In genomic region chr20:3900187-3900604, GRCh38 we compare ENCODE assay signal across 11 cellular contexts. TPM values are rescaled to one million over a fixed set of nuclear protein-coding genes. Genes with fewer than 3 reads are reported as not detected.
DNase-seq lines count a peak whose midpoint lies in the region; ATAC-seq, FAIRE-seq and TF ChIP-seq lines count a peak whose summit lies in the region.
"Had no signal": no experiment of that assay in that cellular context is flagged by ENCODE, and none has a peak within 500 bp of the region (broad histone marks: within the 10 kb centered on the region; RNA-seq: fewer than 3 reads in every experiment).

No MANE protein-coding gene starts in this region.

- no peaks in the 10 kb centered on the region for H3K9me3 Mint-ChIP-seq in MCF 10A (ENCODE audit: unreplicated experiment)

- H3K9ac ChIP-seq in PC-3 (ENCODE audit: low read length) (no peak overlapping the region), endothelial cell of umbilical vein (replicated peaks; ENCODE audit: extremely low read depth, insufficient read depth, low read length) (no peak overlapping the region)

- no peak overlapping the region for H2AFZ ChIP-seq in PC-3 (ENCODE audit: low read length)
- H2AFZ ChIP-seq in endothelial cell of umbilical vein (ENCODE audit: low read depth, low read length): no peak overlapping the region

- peaks cover 13% of the 10 kb centered on the region for H3K36me3 Mint-ChIP-seq in MCF 10A (ENCODE audit: insufficient read depth, unreplicated experiment)

- dilution Hi-C loops in endothelial cell of umbilical vein (cut with MboI; ENCODE audit: extremely low pct_ligation_motif_present, low sequenced_read_pairs): no loop called here

- POLR2A ChIA-PET in MCF 10A (lab: Yijun Ruan, JAX) (interaction anchor here (1.3 to 5.9 kb wide), 4 partner anchors 8 to 17 kb away, joined by 4 to 50 read pairs (median 8); no protein-coding TSS in a partner anchor), PC-3 (lab: Charles Lee; ENCODE audit: unreplicated experiment) (no interaction called here), endothelial cell of umbilical vein (lab: Charles Lee) (interaction anchor here (0.6 kb wide), 1 partner anchor 10 kb away, joined by 7 read pairs; no protein-coding TSS in a partner anchor)

- H3K4me2 ChIP-seq in PC-3 (ENCODE audit: low read length): no peak overlapping the region
- H3K4me2 ChIP-seq in endothelial cell of umbilical vein (ENCODE audit: insufficient read depth, low read length): peak overlapping the region; percentile 17

- H3K4me1 ChIP-seq in breast epithelium (peaks cover 0 to 9% of the 10 kb centered on the region in 2 donors), PC-3 (ENCODE audit: insufficient read depth, low read length) (peaks cover 20% of the 10 kb centered on the region), endothelial cell of umbilical vein (ENCODE audit: control insufficient read depth, extremely low read depth, insufficient read depth, low read length) (peaks cover 37% of the 10 kb centered on the region)

- no peaks in the 10 kb centered on the region for H3K9me2 ChIP-seq in PC-3 (replicated peaks; ENCODE audit: low read length)

- H3K27me3 Mint-ChIP-seq in MCF 10A (ENCODE audit: insufficient read depth, unreplicated experiment): no peaks in the 10 kb centered on the region

- peaks cover 4% of the 10 kb centered on the region for H3F3A ChIP-seq in PC-3 (ENCODE audit: low read length, unreplicated experiment)

- H3K4me3 ChIP-seq in breast epithelium: no peak overlapping the region
- H3K4me3 ChIP-seq in PC-3 (ENCODE audit: low read length): no peak overlapping the region
- H3K4me3 ChIP-seq in endothelial cell of umbilical vein (replicated peaks in 1 of 3; ENCODE audit: insufficient read depth in 1 of 3, low read depth in 1 of 3, low read length in 3 of 3): no peak overlapping the region
- H3K4me3 ChIP-seq: SJSA1 had no signal

- peak overlapping the region; percentile 53 for H3K27ac Mint-ChIP-seq in MCF 10A (ENCODE audit: low read depth, unreplicated experiment)

- TF ChIP-seq POLR2A in breast epithelium (IDR thresholded peaks at IDR 0.05) (no peak), endothelial cell of umbilical vein (IDR thresholded peaks at IDR 0.05; ENCODE audit: low read depth, low read length) (no peak)

- intact Hi-C loops in MCF 10A (cut with micrococcal nuclease) (no loop called here), breast epithelium (cut with DNase I; ENCODE audit: low total_unique reads) (no loop called here), PC-3 (cut with micrococcal nuclease) (no loop called here), endothelial cell of umbilical vein (cut with micrococcal nuclease) (no loop called here)

- no peak overlapping the region for H3K27ac ChIP-seq in breast epithelium
- H3K27ac ChIP-seq in PC-3 (ENCODE audit: low read length): no peak overlapping the region
- peak overlapping the region; percentile 32 for H3K27ac ChIP-seq in endothelial cell of umbilical vein (ENCODE audit: insufficient read depth, low read depth, low read length)
- H3K27ac ChIP-seq: SJSA1 had no signal

- H3K27me3 ChIP-seq in breast epithelium: no peaks in the 10 kb centered on the region
- H3K27me3 ChIP-seq in PC-3 (ENCODE audit: low read length): no peaks in the 10 kb centered on the region
- H3K27me3 ChIP-seq in endothelial cell of umbilical vein (ENCODE audit: control insufficient read depth in 2 of 2, insufficient read depth in 2 of 2, low read length in 2 of 2): no peaks in the 10 kb centered on the region
- H3K27me3 ChIP-seq: SJSA1 had no signal

- H3K9me3 ChIP-seq in breast epithelium (no peaks in the 10 kb centered on the region), PC-3 (ENCODE audit: low read length) (no peaks in the 10 kb centered on the region), endothelial cell of umbilical vein (replicated peaks; ENCODE audit: control insufficient read depth, insufficient read depth, low read length) (no peaks in the 10 kb centered on the region)
- H3K9me3 ChIP-seq: SJSA1 had no signal

- TF ChIP-seq CTCF in MCF 10A (IDR thresholded peaks at IDR 0.05; ENCODE audit: unreplicated experiment): no peak
- no peak for TF ChIP-seq CTCF in breast epithelium (IDR thresholded peaks at IDR 0.05)
- no peak for TF ChIP-seq CTCF in PC-3 (conservative IDR thresholded peaks at IDR 0.05; ENCODE audit: low read depth, low read length)
- no peak for TF ChIP-seq CTCF in endothelial cell of umbilical vein (IDR thresholded peaks at IDR 0.05; ENCODE audit: extremely low read depth in 1 of 2, insufficient read depth in 1 of 2, low read depth in 1 of 2, low read length in 2 of 2)

- H3K4me1 Mint-ChIP-seq in MCF 10A (ENCODE audit: insufficient read depth, unreplicated experiment): peaks cover 39% of the 10 kb centered on the region

- H4K20me1 ChIP-seq in PC-3 (ENCODE audit: low read length) (peaks cover 84% of the 10 kb centered on the region), endothelial cell of umbilical vein (replicated peaks; ENCODE audit: control insufficient read depth, extremely low read depth, insufficient read depth, low read length) (peaks cover 29% of the 10 kb centered on the region)

- no TSS peak for BruUV-seq in MCF 10A (replicated peaks; lab: Mats Ljungman, UMichigan)
- no TSS peak for BruUV-seq in PC-3 (replicated peaks; lab: Mats Ljungman, UMichigan)
- BruUV-seq in endothelial cell of umbilical vein (replicated peaks; lab: Mats Ljungman, UMichigan): no TSS peak

- no peak overlapping the region for H3K4me3 Mint-ChIP-seq in MCF 10A (ENCODE audit: unreplicated experiment)

- FAIRE-seq in endothelial cell of umbilical vein (lab: Jason Lieb, UNC): peak; percentile 24

- peaks cover 2% of the 10 kb centered on the region for H3K9me1 ChIP-seq in endothelial cell of umbilical vein (replicated peaks; ENCODE audit: control insufficient read depth, extremely low read depth, insufficient read depth, low read length)

- no peak for DNase-seq in MCF 10A (ENCODE audit: unreplicated experiment)
- DNase-seq in breast epithelium (ENCODE audit: low spot score in 2 of 2): no peak
- peak; percentile 28 for DNase-seq in PC-3
- DNase-seq in endothelial cell of umbilical vein (ENCODE audit: low read depth, low spot score): peak; percentile 67
- DNase-seq in superior temporal gyrus (ENCODE audit: extremely low spot score): peak; percentile 22
- no peak for DNase-seq in mesenteric fat pad (ENCODE audit: low spot score)
- DNase-seq: AML-193, NCI-H1417 treated with DMSO at 0.1 percent for 48 hours had no signal

- peak; percentile 65 for ATAC-seq in PC-3
- ATAC-seq in HG02763 (IDR thresholded peaks at IDR 0.05; ENCODE audit: unreplicated experiment): no peak
- ATAC-seq in HG02642 (IDR thresholded peaks at IDR 0.05; ENCODE audit: poor library complexity, unreplicated experiment): no peak

- CTCF ChIA-PET in MCF 10A (lab: Yijun Ruan, JAX) (no interaction called here), PC-3 (lab: Charles Lee) (no interaction called here), endothelial cell of umbilical vein (lab: Charles Lee) (interaction anchor here (0.8 to 1.8 kb wide), 2 partner anchors 27 to 189 kb away, joined by 3 to 5 read pairs; no protein-coding TSS in a partner anchor)

- no peaks in the 10 kb centered on the region for H3K36me3 ChIP-seq in breast epithelium
- peaks cover 19% of the 10 kb centered on the region for H3K36me3 ChIP-seq in PC-3 (ENCODE audit: low read depth, low read length)
- H3K36me3 ChIP-seq in endothelial cell of umbilical vein (ENCODE audit: control insufficient read depth in 2 of 2, extremely low read depth in 1 of 2, insufficient read depth in 2 of 2, low read length in 2 of 2): peaks cover 0 to 3% of the 10 kb centered on the region in 2 experiments

- H3K79me2 ChIP-seq in PC-3 (ENCODE audit: low read length) (peaks cover 100% of the 10 kb centered on the region), endothelial cell of umbilical vein (ENCODE audit: control insufficient read depth, insufficient read depth, low read length) (peaks cover 99% of the 10 kb centered on the region)

TF ChIP-seq in endothelial cell of umbilical vein, 7 proteins besides CTCF, POLR2A, EP300 and RAD21:
- no peak for TF ChIP-seq FOS (IDR thresholded peaks at IDR 0.05; ENCODE audit: borderline replicate concordance, insufficient read depth, low read length)

RNA-seq across cellular contexts. Expression of gene PANK2, which starts 11.0 kb away (rescaled TPM):
- total RNA-seq in MCF 10A (2022): 29.2 and 32.8 TPM in 2 replicates
- total RNA-seq in breast epithelium: 10 to 100 TPM; 38.2 to 40.1 (median 38.7) TPM
- 50.8 and 52.1 TPM in 2 replicates for total RNA-seq in PC-3 (2014; rRNA removed)
- total RNA-seq in endothelial cell of umbilical vein: 54.3 and 55.3 TPM in 2 replicates
- polyA plus RNA-seq in endothelial cell of umbilical vein: 18.4 and 18.9 TPM in 2 replicates
- 24.2 and 26.3 TPM in 2 replicates for polyA plus RNA-seq in endothelial cell of umbilical vein (2011; cell fraction: cytosol; rRNA removed)
- 70.6 and 73.3 TPM in 2 replicates for polyA plus RNA-seq in endothelial cell of umbilical vein (2011; cell fraction: nucleus; rRNA removed)
- 35.0 and 44.3 TPM in 2 replicates for polyA plus RNA-seq in endothelial cell of umbilical vein (2012)
- polyA minus RNA-seq in endothelial cell of umbilical vein: 36.8 and 38.7 TPM in 2 replicates
- polyA minus RNA-seq in endothelial cell of umbilical vein (2011; cell fraction: cytosol; rRNA and poly(A)+ RNA removed): 13.3 TPM
- polyA minus RNA-seq in endothelial cell of umbilical vein (2011; cell fraction: nucleus; rRNA and poly(A)+ RNA removed): 39.5 and 48.6 TPM in 2 replicates
- 31.1 TPM for total RNA-seq in mesenteric fat pad

RNA-seq across cellular contexts. Expression of gene MAVS, which starts 53.6 kb away (rescaled TPM):
- total RNA-seq in MCF 10A (2022) (31.7 and 39.7 TPM in 2 replicates), breast epithelium (10 to 100 TPM; 23.3 to 32.3 (median 24.6) TPM), PC-3 (2014; rRNA removed) (38.7 and 44.8 TPM in 2 replicates), endothelial cell of umbilical vein (35.1 and 40.7 TPM in 2 replicates), mesenteric fat pad (43.5 TPM)
- 17.9 and 18.8 TPM in 2 replicates for polyA plus RNA-seq in endothelial cell of umbilical vein
- polyA plus RNA-seq in endothelial cell of umbilical vein (2011; cell fraction: cytosol; rRNA removed): 14.6 and 16.0 TPM in 2 replicates
- polyA plus RNA-seq in endothelial cell of umbilical vein (2011; cell fraction: nucleus; rRNA removed): 36.9 and 37.8 TPM in 2 replicates
- 20.3 and 21.7 TPM in 2 replicates for polyA plus RNA-seq in endothelial cell of umbilical vein (2012)
- 39.7 and 42.7 TPM in 2 replicates for polyA minus RNA-seq in endothelial cell of umbilical vein
- 10.1 TPM for polyA minus RNA-seq in endothelial cell of umbilical vein (2011; cell fraction: cytosol; rRNA and poly(A)+ RNA removed)
- 16.5 and 19.3 TPM in 2 replicates for polyA minus RNA-seq in endothelial cell of umbilical vein (2011; cell fraction: nucleus; rRNA and poly(A)+ RNA removed)

Comparison
In these comparisons a context has a peak if more than half of its experiments do, and no peak if none do; other contexts are left out.
1. DNase-seq: peak in PC-3 (single experiment), endothelial cell of umbilical vein (single experiment) and superior temporal gyrus (single experiment); none in MCF 10A (single experiment), breast epithelium (0 of 2) and mesenteric fat pad (single experiment).